ENCODE assay signal across 1 cellular context in the genomic region with DNA sequence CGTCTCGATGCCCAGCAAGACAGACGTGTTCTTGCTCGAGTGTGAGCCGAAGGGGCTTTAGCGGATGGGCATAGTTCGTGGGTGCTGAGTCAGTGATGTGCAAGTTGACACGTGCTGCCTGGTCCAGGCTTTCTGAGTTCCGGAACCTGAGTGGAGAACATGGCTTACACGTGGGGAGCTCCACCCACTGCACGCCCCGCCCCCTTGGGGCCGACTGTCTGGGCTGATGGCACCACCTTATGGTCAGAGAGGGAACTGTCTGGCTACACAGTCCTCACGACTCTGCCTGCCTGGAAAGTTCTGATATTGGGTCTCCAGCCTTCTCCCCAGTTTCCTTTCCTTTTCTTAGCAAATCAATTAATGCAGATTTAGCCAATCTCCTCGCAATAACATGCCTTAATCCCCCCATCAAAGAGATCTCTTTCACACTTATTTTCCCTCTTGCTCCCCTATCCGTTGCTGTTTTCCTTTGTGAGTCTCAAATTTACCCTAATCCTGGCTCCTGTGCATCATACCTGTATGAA.
TF ChIP-seq lines count a peak whose summit lies in the region.

No MANE protein-coding gene starts in this region.

TF ChIP-seq in HepG2, 621 proteins besides CTCF, POLR2A, EP300 and RAD21 (continued from another document and continues in another):
- TF ChIP-seq, protein P1, sequence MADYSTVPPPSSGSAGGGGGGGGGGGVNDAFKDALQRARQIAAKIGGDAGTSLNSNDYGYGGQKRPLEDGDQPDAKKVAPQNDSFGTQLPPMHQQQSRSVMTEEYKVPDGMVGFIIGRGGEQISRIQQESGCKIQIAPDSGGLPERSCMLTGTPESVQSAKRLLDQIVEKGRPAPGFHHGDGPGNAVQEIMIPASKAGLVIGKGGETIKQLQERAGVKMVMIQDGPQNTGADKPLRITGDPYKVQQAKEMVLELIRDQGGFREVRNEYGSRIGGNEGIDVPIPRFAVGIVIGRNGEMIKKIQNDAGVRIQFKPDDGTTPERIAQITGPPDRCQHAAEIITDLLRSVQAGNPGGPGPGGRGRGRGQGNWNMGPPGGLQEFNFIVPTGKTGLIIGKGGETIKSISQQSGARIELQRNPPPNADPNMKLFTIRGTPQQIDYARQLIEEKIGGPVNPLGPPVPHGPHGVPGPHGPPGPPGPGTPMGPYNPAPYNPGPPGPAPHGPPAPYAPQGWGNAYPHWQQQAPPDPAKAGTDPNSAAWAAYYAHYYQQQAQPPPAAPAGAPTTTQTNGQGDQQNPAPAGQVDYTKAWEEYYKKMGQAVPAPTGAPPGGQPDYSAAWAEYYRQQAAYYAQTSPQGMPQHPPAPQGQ (CRISPR knock-in tag; IDR thresholded peaks at IDR 0.05; ENCODE audit: borderline replicate concordance): no peak
- TF ChIP-seq HCFC1 (IDR thresholded peaks at IDR 0.05; ENCODE audit: low read depth, low read length) (no peak), MAZ (IDR thresholded peaks at IDR 0.05; ENCODE audit: borderline replicate concordance, low read depth, low read length) (no peak), MAZ (CRISPR knock-in tag; IDR thresholded peaks at IDR 0.05; ENCODE audit: low read depth) (peak; percentile 71; the same call in 1 of the 2 replicates), ZNF280B (CRISPR knock-in tag; IDR thresholded peaks at IDR 0.05; ENCODE audit: borderline replicate concordance) (peak; percentile 94), ZFP90 (CRISPR knock-in tag; IDR thresholded peaks at IDR 0.05; ENCODE audit: borderline replicate concordance) (no peak), ZFYVE20 (CRISPR knock-in tag; IDR thresholded peaks at IDR 0.05; ENCODE audit: borderline replicate concordance, low read depth) (no peak), ZNF543 (CRISPR knock-in tag; IDR thresholded peaks at IDR 0.05) (no peak), ZNF672 (CRISPR knock-in tag; IDR thresholded peaks at IDR 0.05) (no peak), GATA4 (IDR thresholded peaks at IDR 0.05; ENCODE audit: borderline replicate concordance, low read depth) (no peak), ELK4 (CRISPR knock-in tag; IDR thresholded peaks at IDR 0.05; ENCODE audit: borderline replicate concordance) (no peak), SIX1 (CRISPR knock-in tag; IDR thresholded peaks at IDR 0.05; ENCODE audit: borderline replicate concordance) (0 out of 2 replicates have a peak, but pooled peaks have one; percentile 25), RELA (CRISPR knock-in tag; IDR thresholded peaks at IDR 0.05) (no peak), RXRB (CRISPR knock-in tag; IDR thresholded peaks at IDR 0.05; ENCODE audit: borderline replicate concordance) (peak; percentile 63), ZNF775 (CRISPR knock-in tag; IDR thresholded peaks at IDR 0.05; ENCODE audit: borderline replicate concordance) (no peak), ZSCAN25 (CRISPR knock-in tag; IDR thresholded peaks at IDR 0.05) (no peak), ATF1 (CRISPR knock-in tag; IDR thresholded peaks at IDR 0.05) (no peak), CERS6 (CRISPR knock-in tag; IDR thresholded peaks at IDR 0.05) (no peak), ZNF17 (CRISPR knock-in tag; IDR thresholded peaks at IDR 0.05) (no peak), KLF16 (CRISPR knock-in tag; IDR thresholded peaks at IDR 0.05) (peak in 1 of 2 experiments; percentile 91; a peak in 2 of 4 replicates), ZNF282 (IDR thresholded peaks at IDR 0.05; ENCODE audit: partially characterized antibody) (no peak), ZC3H4 (CRISPR knock-in tag; IDR thresholded peaks at IDR 0.05; ENCODE audit: borderline replicate concordance) (no peak), GFI1 (CRISPR knock-in tag; IDR thresholded peaks at IDR 0.05; ENCODE audit: borderline replicate concordance) (no peak), ZNF180 (CRISPR knock-in tag; IDR thresholded peaks at IDR 0.05; ENCODE audit: borderline replicate concordance, low read depth) (no peak), KDM4B (CRISPR knock-in tag; IDR thresholded peaks at IDR 0.05) (0 out of 2 replicates have a peak, but pooled peaks have one; percentile 42), PAF1 (CRISPR knock-in tag; IDR thresholded peaks at IDR 0.05) (no peak), HDAC2 (CRISPR knock-in tag; IDR thresholded peaks at IDR 0.05) (peak; percentile 72)
- TF ChIP-seq, protein P2, sequence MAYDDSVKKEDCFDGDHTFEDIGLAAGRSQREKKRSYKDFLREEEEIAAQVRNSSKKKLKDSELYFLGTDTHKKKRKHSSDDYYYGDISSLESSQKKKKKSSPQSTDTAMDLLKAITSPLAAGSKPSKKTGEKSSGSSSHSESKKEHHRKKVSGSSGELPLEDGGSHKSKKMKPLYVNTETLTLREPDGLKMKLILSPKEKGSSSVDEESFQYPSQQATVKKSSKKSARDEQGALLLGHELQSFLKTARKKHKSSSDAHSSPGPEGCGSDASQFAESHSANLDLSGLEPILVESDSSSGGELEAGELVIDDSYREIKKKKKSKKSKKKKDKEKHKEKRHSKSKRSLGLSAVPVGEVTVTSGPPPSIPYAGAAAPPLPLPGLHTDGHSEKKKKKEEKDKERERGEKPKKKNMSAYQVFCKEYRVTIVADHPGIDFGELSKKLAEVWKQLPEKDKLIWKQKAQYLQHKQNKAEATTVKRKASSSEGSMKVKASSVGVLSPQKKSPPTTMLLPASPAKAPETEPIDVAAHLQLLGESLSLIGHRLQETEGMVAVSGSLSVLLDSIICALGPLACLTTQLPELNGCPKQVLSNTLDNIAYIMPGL (CRISPR knock-in tag; IDR thresholded peaks at IDR 0.05; ENCODE audit: borderline replicate concordance in 1 of 2, low read depth in 1 of 2): peak; percentile 38 to 48; a peak in 2 of 4 replicates
- TF ChIP-seq, protein P3, sequence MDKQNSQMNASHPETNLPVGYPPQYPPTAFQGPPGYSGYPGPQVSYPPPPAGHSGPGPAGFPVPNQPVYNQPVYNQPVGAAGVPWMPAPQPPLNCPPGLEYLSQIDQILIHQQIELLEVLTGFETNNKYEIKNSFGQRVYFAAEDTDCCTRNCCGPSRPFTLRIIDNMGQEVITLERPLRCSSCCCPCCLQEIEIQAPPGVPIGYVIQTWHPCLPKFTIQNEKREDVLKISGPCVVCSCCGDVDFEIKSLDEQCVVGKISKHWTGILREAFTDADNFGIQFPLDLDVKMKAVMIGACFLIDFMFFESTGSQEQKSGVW (CRISPR knock-in tag; IDR thresholded peaks at IDR 0.05; ENCODE audit: borderline replicate concordance): no peak
- TF ChIP-seq, protein P4, sequence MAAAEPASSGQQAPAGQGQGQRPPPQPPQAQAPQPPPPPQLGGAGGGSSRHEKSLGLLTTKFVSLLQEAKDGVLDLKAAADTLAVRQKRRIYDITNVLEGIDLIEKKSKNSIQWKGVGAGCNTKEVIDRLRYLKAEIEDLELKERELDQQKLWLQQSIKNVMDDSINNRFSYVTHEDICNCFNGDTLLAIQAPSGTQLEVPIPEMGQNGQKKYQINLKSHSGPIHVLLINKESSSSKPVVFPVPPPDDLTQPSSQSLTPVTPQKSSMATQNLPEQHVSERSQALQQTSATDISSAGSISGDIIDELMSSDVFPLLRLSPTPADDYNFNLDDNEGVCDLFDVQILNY (CRISPR knock-in tag; conservative IDR thresholded peaks at IDR 0.05): no peak
- TF ChIP-seq, protein P5, sequence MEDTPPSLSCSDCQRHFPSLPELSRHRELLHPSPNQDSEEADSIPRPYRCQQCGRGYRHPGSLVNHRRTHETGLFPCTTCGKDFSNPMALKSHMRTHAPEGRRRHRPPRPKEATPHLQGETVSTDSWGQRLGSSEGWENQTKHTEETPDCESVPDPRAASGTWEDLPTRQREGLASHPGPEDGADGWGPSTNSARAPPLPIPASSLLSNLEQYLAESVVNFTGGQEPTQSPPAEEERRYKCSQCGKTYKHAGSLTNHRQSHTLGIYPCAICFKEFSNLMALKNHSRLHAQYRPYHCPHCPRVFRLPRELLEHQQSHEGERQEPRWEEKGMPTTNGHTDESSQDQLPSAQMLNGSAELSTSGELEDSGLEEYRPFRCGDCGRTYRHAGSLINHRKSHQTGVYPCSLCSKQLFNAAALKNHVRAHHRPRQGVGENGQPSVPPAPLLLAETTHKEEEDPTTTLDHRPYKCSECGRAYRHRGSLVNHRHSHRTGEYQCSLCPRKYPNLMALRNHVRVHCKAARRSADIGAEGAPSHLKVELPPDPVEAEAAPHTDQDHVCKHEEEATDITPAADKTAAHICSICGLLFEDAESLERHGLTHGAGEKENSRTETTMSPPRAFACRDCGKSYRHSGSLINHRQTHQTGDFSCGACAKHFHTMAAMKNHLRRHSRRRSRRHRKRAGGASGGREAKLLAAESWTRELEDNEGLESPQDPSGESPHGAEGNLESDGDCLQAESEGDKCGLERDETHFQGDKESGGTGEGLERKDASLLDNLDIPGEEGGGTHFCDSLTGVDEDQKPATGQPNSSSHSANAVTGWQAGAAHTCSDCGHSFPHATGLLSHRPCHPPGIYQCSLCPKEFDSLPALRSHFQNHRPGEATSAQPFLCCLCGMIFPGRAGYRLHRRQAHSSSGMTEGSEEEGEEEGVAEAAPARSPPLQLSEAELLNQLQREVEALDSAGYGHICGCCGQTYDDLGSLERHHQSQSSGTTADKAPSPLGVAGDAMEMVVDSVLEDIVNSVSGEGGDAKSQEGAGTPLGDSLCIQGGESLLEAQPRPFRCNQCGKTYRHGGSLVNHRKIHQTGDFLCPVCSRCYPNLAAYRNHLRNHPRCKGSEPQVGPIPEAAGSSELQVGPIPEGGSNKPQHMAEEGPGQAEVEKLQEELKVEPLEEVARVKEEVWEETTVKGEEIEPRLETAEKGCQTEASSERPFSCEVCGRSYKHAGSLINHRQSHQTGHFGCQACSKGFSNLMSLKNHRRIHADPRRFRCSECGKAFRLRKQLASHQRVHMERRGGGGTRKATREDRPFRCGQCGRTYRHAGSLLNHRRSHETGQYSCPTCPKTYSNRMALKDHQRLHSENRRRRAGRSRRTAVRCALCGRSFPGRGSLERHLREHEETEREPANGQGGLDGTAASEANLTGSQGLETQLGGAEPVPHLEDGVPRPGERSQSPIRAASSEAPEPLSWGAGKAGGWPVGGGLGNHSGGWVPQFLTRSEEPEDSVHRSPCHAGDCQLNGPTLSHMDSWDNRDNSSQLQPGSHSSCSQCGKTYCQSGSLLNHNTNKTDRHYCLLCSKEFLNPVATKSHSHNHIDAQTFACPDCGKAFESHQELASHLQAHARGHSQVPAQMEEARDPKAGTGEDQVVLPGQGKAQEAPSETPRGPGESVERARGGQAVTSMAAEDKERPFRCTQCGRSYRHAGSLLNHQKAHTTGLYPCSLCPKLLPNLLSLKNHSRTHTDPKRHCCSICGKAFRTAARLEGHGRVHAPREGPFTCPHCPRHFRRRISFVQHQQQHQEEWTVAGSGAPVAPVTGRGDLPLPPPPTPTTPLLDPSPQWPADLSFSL (CRISPR knock-in tag; IDR thresholded peaks at IDR 0.05): no peak
- TF ChIP-seq, protein P6, sequence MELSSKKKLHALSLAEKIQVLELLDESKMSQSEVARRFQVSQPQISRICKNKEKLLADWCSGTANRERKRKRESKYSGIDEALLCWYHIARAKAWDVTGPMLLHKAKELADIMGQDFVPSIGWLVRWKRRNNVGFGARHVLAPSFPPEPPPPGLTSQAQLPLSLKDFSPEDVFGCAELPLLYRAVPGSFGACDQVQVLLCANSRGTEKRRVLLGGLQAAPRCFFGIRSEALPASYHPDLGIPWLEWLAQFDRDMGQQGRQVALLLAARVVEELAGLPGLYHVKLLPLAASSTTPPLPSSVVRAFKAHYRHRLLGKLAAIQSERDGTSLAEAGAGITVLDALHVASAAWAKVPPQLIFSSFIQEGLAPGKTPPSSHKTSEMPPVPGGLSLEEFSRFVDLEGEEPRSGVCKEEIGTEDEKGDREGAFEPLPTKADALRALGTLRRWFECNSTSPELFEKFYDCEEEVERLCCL (CRISPR knock-in tag; IDR thresholded peaks at IDR 0.05; ENCODE audit: borderline replicate concordance): no peak
- TF ChIP-seq, protein P7, sequence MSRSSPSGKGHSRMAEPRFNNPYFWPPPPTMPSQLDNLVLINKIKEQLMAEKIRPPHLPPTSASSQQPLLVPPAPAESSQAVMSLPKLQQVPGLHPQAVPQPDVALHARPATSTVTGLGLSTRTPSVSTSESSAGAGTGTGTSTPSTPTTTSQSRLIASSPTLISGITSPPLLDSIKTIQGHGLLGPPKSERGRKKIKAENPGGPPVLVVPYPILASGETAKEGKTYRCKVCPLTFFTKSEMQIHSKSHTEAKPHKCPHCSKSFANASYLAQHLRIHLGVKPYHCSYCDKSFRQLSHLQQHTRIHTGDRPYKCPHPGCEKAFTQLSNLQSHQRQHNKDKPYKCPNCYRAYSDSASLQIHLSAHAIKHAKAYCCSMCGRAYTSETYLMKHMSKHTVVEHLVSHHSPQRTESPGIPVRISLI (CRISPR knock-in tag; IDR thresholded peaks at IDR 0.05; ENCODE audit: borderline replicate concordance): no peak
